ENCODE assay signal across 9 cellular contexts in the genomic region with DNA sequence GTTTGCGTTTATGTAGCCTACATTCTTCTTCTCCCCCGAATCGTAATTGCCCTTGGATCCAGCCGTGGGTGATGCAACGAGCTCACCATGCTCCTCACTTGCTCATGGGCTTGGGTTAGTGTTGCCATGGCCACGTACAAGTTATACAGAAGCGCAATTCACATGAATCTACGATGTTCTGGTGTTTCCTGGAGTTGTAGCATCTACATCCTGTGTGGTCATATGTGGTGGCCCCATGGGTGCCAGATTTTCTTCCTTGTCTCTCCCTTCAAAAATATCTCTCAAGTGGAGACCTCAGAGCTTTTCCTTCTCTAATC.
DNase-seq lines count a peak whose midpoint lies in the region; ATAC-seq and TF ChIP-seq lines count a peak whose summit lies in the region.
"Had no signal": no experiment of that assay in that cellular context is flagged by ENCODE, and none has a peak within 500 bp of the region (broad histone marks: within the 10 kb centered on the region; RNA-seq: fewer than 3 reads in every experiment).

No MANE protein-coding gene starts in this region.

- intact Hi-C loops in activated naive CD4-positive, alpha-beta T cell treated with anti-CD3 and anti-CD28 coated beads for 36 hours (cut with micrococcal nuclease) = loop anchor here (5.0 kb wide), 1 partner anchor 115 kb away; a partner anchor contains a TSS
- intact Hi-C loops in esophagus muscularis mucosa (cut with DNase I) (no loop called here), colonic mucosa (cut with DNase I) (no loop called here)

- no peaks in the 10 kb centered on the region for H3K9me3 Mint-ChIP-seq in activated naive CD4-positive, alpha-beta T cell treated with anti-CD3 and anti-CD28 coated beads for 36 hours

- H3K27me3 ChIP-seq in SJSA1 (replicated peaks) (no peaks in the 10 kb centered on the region), esophagus muscularis mucosa (no peaks in the 10 kb centered on the region), thoracic aorta (replicated peaks; ENCODE audit: insufficient read depth) (no peaks in the 10 kb centered on the region), colonic mucosa (no peaks in the 10 kb centered on the region)

- ATAC-seq in thoracic aorta (ENCODE audit: insufficient number of reproducible peaks, low FRiP score, low read depth) = no peak
- ATAC-seq in GM18858 (IDR thresholded peaks at IDR 0.05; ENCODE audit: unreplicated experiment) = no peak

- H3K4me3 ChIP-seq in SJSA1 (no peak overlapping the region), esophagus muscularis mucosa (no peak overlapping the region), thoracic aorta (no peak overlapping the region), colonic mucosa (no peak overlapping the region)

- H3K4me1 Mint-ChIP-seq in activated naive CD4-positive, alpha-beta T cell treated with anti-CD3 and anti-CD28 coated beads for 36 hours (ENCODE audit: low read depth) = peaks cover 31% of the 10 kb centered on the region

- H3K36me3 ChIP-seq in SJSA1 (peaks cover 17% of the 10 kb centered on the region), esophagus muscularis mucosa (no peaks in the 10 kb centered on the region), thoracic aorta (no peaks in the 10 kb centered on the region), colonic mucosa (no peaks in the 10 kb centered on the region)

- H3K4me1 ChIP-seq in SJSA1 (replicated peaks) (peaks cover 44% of the 10 kb centered on the region), esophagus muscularis mucosa (peaks cover 3 to 29% (median 25%) of the 10 kb centered on the region in 4 donors), thoracic aorta (ENCODE audit: control insufficient read depth in 1 of 2, low read depth in 2 of 2) (peaks cover 14 to 22% of the 10 kb centered on the region in 2 donors), colonic mucosa (no peaks in the 10 kb centered on the region)

- H3K9me3 ChIP-seq in SJSA1 (replicated peaks) (no peaks in the 10 kb centered on the region), esophagus muscularis mucosa (no peaks in the 10 kb centered on the region), thoracic aorta (no peaks in the 10 kb centered on the region), colonic mucosa (no peaks in the 10 kb centered on the region)

- DNase-seq in activated naive CD4-positive, alpha-beta T cell treated with anti-CD3 and anti-CD28 coated beads for 36 hours = peak; percentile 62
- no peak for DNase-seq in activated naive CD4-positive, alpha-beta T cell treated with anti-CD3 and anti-CD28 coated beads, Interleukin-2, amount 50 U/mL, for 16 hours
- DNase-seq in SJSA1 (ENCODE audit: low read depth in 1 of 2, low spot score in 2 of 2) = no peak
- peak; percentile 82 for DNase-seq in esophagus muscularis mucosa (ENCODE audit: extremely low spot score)
- DNase-seq in thoracic aorta (ENCODE audit: low spot score) = no peak
- DNase-seq in colonic mucosa = no peak
- no peak for DNase-seq in NCI-H2029 (lab: John Stamatoyannopoulos, UW)
- DNase-seq: MM.1S had no signal

- WGBS in esophagus muscularis mucosa = 86% methylated on average over 8 of the region's 8 CpGs

- TF ChIP-seq POLR2A in esophagus muscularis mucosa (IDR thresholded peaks at IDR 0.05; ENCODE audit: low read depth) = no peak

- H3K27ac ChIP-seq in SJSA1 (peak overlapping the region; percentile 41), esophagus muscularis mucosa (replicated peaks in 1 of 4) (no peak overlapping the region), thoracic aorta (peak overlapping the region; percentile 15 to 53), colonic mucosa (no peak overlapping the region)

- peaks cover 5% of the 10 kb centered on the region for H3K36me3 Mint-ChIP-seq in activated naive CD4-positive, alpha-beta T cell treated with anti-CD3 and anti-CD28 coated beads for 36 hours (ENCODE audit: low read depth)

- CTCF ChIA-PET in activated naive CD4-positive, alpha-beta T cell treated with anti-CD3 and anti-CD28 coated beads for 36 hours (lab: Charles Lee) = no interaction called here

- no peak for TF ChIP-seq EP300 in esophagus muscularis mucosa (IDR thresholded peaks at IDR 0.05)

- H3K27ac Mint-ChIP-seq in activated naive CD4-positive, alpha-beta T cell treated with anti-CD3 and anti-CD28 coated beads for 36 hours = peak overlapping the region; percentile 26

- H3K27me3 Mint-ChIP-seq in activated naive CD4-positive, alpha-beta T cell treated with anti-CD3 and anti-CD28 coated beads for 36 hours (ENCODE audit: low read depth) = no peaks in the 10 kb centered on the region

- H3K4me3 Mint-ChIP-seq in activated naive CD4-positive, alpha-beta T cell treated with anti-CD3 and anti-CD28 coated beads for 36 hours = peak overlapping the region; percentile 2

- no peak for TF ChIP-seq CTCF in esophagus muscularis mucosa (IDR thresholded peaks at IDR 0.05)
- no peak for TF ChIP-seq CTCF in thoracic aorta (IDR thresholded peaks at IDR 0.05)
- no peak for TF ChIP-seq CTCF in colonic mucosa (IDR thresholded peaks at IDR 0.05)

- no peak overlapping the region for H3K9ac ChIP-seq in colonic mucosa (ENCODE audit: low read depth in 2 of 2, low read length in 2 of 2)

Comparison
In these comparisons a context has a peak if more than half of its experiments do, and no peak if none do; other contexts are left out.
1. DNase-seq: peak in activated naive CD4-positive, alpha-beta T cell treated with anti-CD3 and anti-CD28 coated beads for 36 hours (single experiment) and esophagus muscularis mucosa (single experiment); none in activated naive CD4-positive, alpha-beta T cell treated with anti-CD3 and anti-CD28 coated beads, Interleukin-2, amount 50 U/mL, for 16 hours (single experiment), SJSA1 (0 of 2), thoracic aorta (single experiment), colonic mucosa (single experiment) and NCI-H2029 (single experiment).
2. H3K27ac ChIP-seq: peak in SJSA1 (single experiment) and thoracic aorta (2 of 2); none in esophagus muscularis mucosa (0 of 4) and colonic mucosa (single experiment).